1 cellular context compared by ENCODE assay signal in the genomic region with DNA sequence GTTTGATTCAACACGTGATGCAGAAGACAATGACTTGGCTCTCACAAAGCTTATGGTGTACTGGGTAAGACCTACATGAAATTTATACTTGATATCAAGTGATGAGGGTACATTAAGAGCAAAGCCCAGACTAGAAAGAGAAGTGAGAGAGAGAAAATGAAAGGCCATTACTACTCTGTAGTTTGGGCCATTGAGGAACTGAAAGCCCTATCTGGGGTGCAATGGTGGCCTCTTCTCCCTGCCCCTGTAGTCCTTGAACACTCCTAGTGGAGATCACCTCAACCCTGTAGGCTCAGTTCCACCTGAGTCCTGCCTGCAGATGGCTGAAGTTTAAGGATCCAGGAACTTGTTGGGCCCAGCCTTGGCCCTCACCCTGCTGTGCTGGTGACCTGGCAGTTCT.
TF ChIP-seq lines count a peak whose summit lies in the region.

No MANE protein-coding gene starts in this region.

TF ChIP-seq in GM23338, 12 proteins besides CTCF, POLR2A, EP300 and RAD21:
- TF ChIP-seq EZH2phosphoT487 (IDR thresholded peaks at IDR 0.05; ENCODE audit: unreplicated experiment), result no peak
- TF ChIP-seq, protein P1, sequence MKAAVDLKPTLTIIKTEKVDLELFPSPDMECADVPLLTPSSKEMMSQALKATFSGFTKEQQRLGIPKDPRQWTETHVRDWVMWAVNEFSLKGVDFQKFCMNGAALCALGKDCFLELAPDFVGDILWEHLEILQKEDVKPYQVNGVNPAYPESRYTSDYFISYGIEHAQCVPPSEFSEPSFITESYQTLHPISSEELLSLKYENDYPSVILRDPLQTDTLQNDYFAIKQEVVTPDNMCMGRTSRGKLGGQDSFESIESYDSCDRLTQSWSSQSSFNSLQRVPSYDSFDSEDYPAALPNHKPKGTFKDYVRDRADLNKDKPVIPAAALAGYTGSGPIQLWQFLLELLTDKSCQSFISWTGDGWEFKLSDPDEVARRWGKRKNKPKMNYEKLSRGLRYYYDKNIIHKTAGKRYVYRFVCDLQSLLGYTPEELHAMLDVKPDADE (IDR thresholded peaks at IDR 0.05), result no peak
- no peak for TF ChIP-seq JUNB (IDR thresholded peaks at IDR 0.05; ENCODE audit: unreplicated experiment)
- TF ChIP-seq ZNF331 (CRISPR knock-in tag; IDR thresholded peaks at IDR 0.05; ENCODE audit: low read depth), result no peak
- no peak for TF ChIP-seq ZNF114 (CRISPR knock-in tag; IDR thresholded peaks at IDR 0.05)
- no peak for TF ChIP-seq STAT1 (IDR thresholded peaks at IDR 0.05; ENCODE audit: unreplicated experiment)
- no peak for TF ChIP-seq POLR2AphosphoS5 (IDR thresholded peaks at IDR 0.05; ENCODE audit: low read depth)
